In the genomic region with DNA sequence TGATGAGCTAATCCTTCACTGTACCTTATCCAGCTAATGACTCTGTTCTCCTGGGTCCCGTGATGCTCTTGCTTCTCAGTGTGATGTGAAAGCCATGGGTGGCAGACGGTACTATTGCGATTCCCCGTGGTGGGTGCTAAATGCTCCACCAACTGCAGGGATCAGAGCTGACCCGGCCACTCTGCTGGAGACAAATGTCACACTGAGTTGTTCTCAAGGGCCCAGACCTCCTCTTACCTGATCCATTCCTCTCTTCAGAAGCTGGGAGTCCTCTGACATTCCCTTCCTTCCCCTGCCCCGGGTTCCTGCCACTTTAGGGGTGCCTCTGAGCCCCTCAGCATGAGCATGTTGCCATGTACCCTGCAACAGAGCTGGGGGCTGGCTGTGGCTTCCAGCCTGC, we compare ENCODE assay signal across 28 cellular contexts.
"Had no signal": no experiment of that assay in that cellular context is flagged by ENCODE, and none has a peak within 500 bp of the region (broad histone marks: within the 10 kb centered on the region; RNA-seq: fewer than 3 reads in every experiment).

No MANE protein-coding gene starts in this region.

- H3K9ac ChIP-seq: KMS-11 had no signal

- H3K36me3 Mint-ChIP-seq: activated naive CD8-positive, alpha-beta T cell treated with anti-CD3 and anti-CD28 coated beads, Interleukin-2, amount 10 ng/mL, durations not matched to agents 7 days and 5 days; WTC11 had no signal

- H3K4me1 Mint-ChIP-seq: activated naive CD8-positive, alpha-beta T cell treated with anti-CD3 and anti-CD28 coated beads, Interleukin-2, amount 10 ng/mL, durations not matched to agents 7 days and 5 days had no signal

- H3K27me3 Mint-ChIP-seq: activated naive CD8-positive, alpha-beta T cell treated with anti-CD3 and anti-CD28 coated beads, Interleukin-2, amount 10 ng/mL, durations not matched to agents 7 days and 5 days had no signal

- H3K27me3 ChIP-seq: adrenal gland, Peyer's patch had no signal

- H3K36me3 ChIP-seq: adrenal gland, Peyer's patch had no signal

- H3K4me3 ChIP-seq: adrenal gland, Peyer's patch had no signal

- H3K27ac Mint-ChIP-seq: activated CD8-positive, alpha-beta T cell treated with anti-CD3 and anti-CD28 coated beads, Interleukin-2, amount 10 ng/mL, durations not matched to agents 7 days and 5 days; activated naive CD8-positive, alpha-beta T cell treated with anti-CD3 and anti-CD28 coated beads, Interleukin-2, amount 10 ng/mL, durations not matched to agents 7 days and 5 days; activated T-helper 1 cell treated with anti-CD3 and anti-CD28 coated beads, Interleukin-12 subunit alpha, Interleukin-12 subunit beta, Interleukin-2, Interleukin-4 antibody, amounts not matched to agents 30 ng/mL and 10 ng/mL and 1 ng/mL, durations not matched to agents 14 hours and 24 hours and 36 hours; T-helper 1 cell treated with Interleukin-12 subunit alpha and Interleukin-12 subunit beta and Interleukin-4 antibody, amounts not matched to agents 30 μg/mL and 1 μg/mL, for 36 hours; WTC11 had no signal

- H3K27ac ChIP-seq: KMS-11, Peyer's patch, RWPE1 had no signal

- DNase-seq: activated CD4-positive, alpha-beta T cell treated with anti-CD3 and anti-CD28 coated beads for 48 hours; activated CD4-positive, alpha-beta T cell treated with anti-CD3 and anti-CD28 coated beads, Interleukin-2, amount 50 U/mL, for 4 hours; activated CD4-positive, CD25-positive, alpha-beta regulatory T cell treated with anti-CD3 and anti-CD28 coated beads, Interleukin-2, amount 50 U/mL, for 72 hours; activated CD8-positive, alpha-beta memory T cell treated with anti-CD3 and anti-CD28 coated beads, Interleukin-2, amount 50 U/mL, for 48 hours; activated CD8-positive, alpha-beta T cell treated with anti-CD3 and anti-CD28 coated beads, Interleukin-2, amount 10 ng/mL, durations not matched to agents 7 days and 5 days; activated effector memory CD4-positive, alpha-beta T cell treated with Interleukin-2 at 50 U/mL for 16 hours; activated naive CD4-positive, alpha-beta T cell; activated naive CD8-positive, alpha-beta T cell treated with anti-CD3 and anti-CD28 coated beads, Interleukin-2, amount 10 ng/mL, durations not matched to agents 7 days and 5 days; activated T-cell treated with anti-CD3 and anti-CD28 coated beads, Interleukin-2, amount 50 U/mL, for 1 hour; anterior cingulate cortex; MV-4-11; NCI-H1092 treated with DMSO at 0.1 percent for 48 hours; NCI-H1417 treated with DMSO at 0.1 percent for 48 hours; NCI-H1694; NCI-H2029; NCI-H2107; NCI-H2171 treated with DMSO at 0.1 percent for 48 hours; NCI-H226; NCI-H526; NCI-H774; SHP77 treated with DMSO at 0.1 percent for 48 hours had no signal

- ATAC-seq: activated CD8-positive, alpha-beta T cell treated with anti-CD3 and anti-CD28 coated beads, Interleukin-2, amount 10 ng/mL, durations not matched to agents 7 days and 5 days; WTC11 had no signal

- H3K4me3 Mint-ChIP-seq: activated CD8-positive, alpha-beta T cell treated with anti-CD3 and anti-CD28 coated beads, Interleukin-2, amount 10 ng/mL, durations not matched to agents 7 days and 5 days; activated naive CD8-positive, alpha-beta T cell treated with anti-CD3 and anti-CD28 coated beads, Interleukin-2, amount 10 ng/mL, durations not matched to agents 7 days and 5 days; activated T-helper 1 cell treated with anti-CD3 and anti-CD28 coated beads, Interleukin-12 subunit alpha, Interleukin-12 subunit beta, Interleukin-2, Interleukin-4 antibody, amounts not matched to agents 30 ng/mL and 10 ng/mL and 1 ng/mL, durations not matched to agents 14 hours and 24 hours and 36 hours; T-helper 1 cell treated with Interleukin-12 subunit alpha and Interleukin-12 subunit beta and Interleukin-4 antibody, amounts not matched to agents 30 μg/mL and 1 μg/mL, for 36 hours; WTC11 had no signal

- H3K9me3 ChIP-seq: adrenal gland, Peyer's patch had no signal

- H3K4me1 ChIP-seq: Peyer's patch had no signal
